Comparison of ENCODE assay signal across 8 cellular contexts in genomic region chr9:76458903-76459690, GRCh38. TPM values are rescaled to one million over a fixed set of nuclear protein-coding genes. Genes with fewer than 3 reads are reported as not detected.
DNase-seq lines count a peak whose midpoint lies in the region; ATAC-seq lines count a peak whose summit lies in the region.

Gene GCNT1 (plus strand): TSS chr9:76459182. CDS start chr9:76502382, 43,200 bp downstream.

- H3K4me1 ChIP-seq in esophagus (ENCODE audit: control insufficient read depth in 2 of 2, insufficient read depth in 2 of 2, low read length in 1 of 2), result peaks cover 0 to 3% of the 10 kb centered on the region in 2 donors
- peaks cover 3 to 5% of the 10 kb centered on the region in 2 donors for H3K4me1 ChIP-seq in muscle layer of duodenum (ENCODE audit: control insufficient read depth in 1 of 2, insufficient read depth in 2 of 2, low read length in 2 of 2)

- ATAC-seq in GM21528 (IDR thresholded peaks at IDR 0.05; ENCODE audit: low FRiP score, unreplicated experiment), result peak; percentile 84

- WGBS in esophagus, 2 donors, result 1% methylated on average over 44 to 65 of the region's 65 CpGs

- peak within 1 kb of the TSS; percentile 26 to 74 for H3K27ac ChIP-seq in esophagus (ENCODE audit: low read depth in 2 of 2, low read length in 1 of 2)
- H3K27ac ChIP-seq in muscle layer of duodenum (ENCODE audit: low read length), result peak within 1 kb of the TSS; percentile 92

- H3K27me3 ChIP-seq in esophagus (ENCODE audit: control insufficient read depth in 1 of 2, insufficient read depth in 2 of 2, low read length in 2 of 2) (no peaks in the 10 kb centered on the region), muscle layer of duodenum (ENCODE audit: low read depth, low read length) (no peaks in the 10 kb centered on the region)

- H3K36me3 ChIP-seq in esophagus (ENCODE audit: control insufficient read depth in 2 of 2, insufficient read depth in 2 of 2, low read length in 1 of 2) (no peaks in the 10 kb centered on the region), muscle layer of duodenum (ENCODE audit: control insufficient read depth in 1 of 2, insufficient read depth in 2 of 2, low read length in 2 of 2) (no peaks in the 10 kb centered on the region)

- H3K4me3 ChIP-seq in esophagus (ENCODE audit: low read depth in 1 of 2, low read length in 2 of 2) (peak within 1 kb of the TSS; percentile 72 to 77), muscle layer of duodenum (ENCODE audit: low read depth in 1 of 2, low read length in 2 of 2) (peak within 1 kb of the TSS; percentile 86 to 91)

- H3K9me3 ChIP-seq in esophagus (ENCODE audit: control insufficient read depth in 2 of 2, insufficient read depth in 1 of 2, low read depth in 1 of 2, low read length in 1 of 2) (no peaks in the 10 kb centered on the region), muscle layer of duodenum (ENCODE audit: control insufficient read depth in 1 of 2, low read length in 2 of 2) (no peaks in the 10 kb centered on the region)

- peak; percentile 89 for DNase-seq in DMS153 (lab: John Stamatoyannopoulos, UW)
- DNase-seq in HuH-7.5 (ENCODE audit: low spot score), result peak; percentile 89
- peak; percentile 92 for DNase-seq in OCI-M1 (lab: John Stamatoyannopoulos, UW)
- peak; percentile 95 for DNase-seq in activated T-cell treated with anti-CD3 and anti-CD28 coated beads, Interleukin-2, amount 50 U/mL, for 1 hour
- peak; percentile 72 to 87 for DNase-seq in stimulated activated CD8-positive, alpha-beta memory T cell treated with anti-CD3 and anti-CD28 coated beads, Interleukin-7, amount 100 ng/mL, for 4 hours (ENCODE audit: low read depth in 2 of 2)

RNA-seq across cellular contexts. Expression of gene GCNT1, which starts in this region (rescaled TPM):
- polyA plus RNA-seq in esophagus, result 1 to 10 TPM in 1 of 2 donors, under 1 TPM in 1; 0.79 to 1.6 TPM

Comparison
In these comparisons a context has a peak if more than half of its experiments do, and no peak if none do; other contexts are left out.
1. Peak in every context shown above with its lines: DNase-seq, ATAC-seq, H3K4me3 ChIP-seq and H3K27ac ChIP-seq.